In the genomic region with DNA sequence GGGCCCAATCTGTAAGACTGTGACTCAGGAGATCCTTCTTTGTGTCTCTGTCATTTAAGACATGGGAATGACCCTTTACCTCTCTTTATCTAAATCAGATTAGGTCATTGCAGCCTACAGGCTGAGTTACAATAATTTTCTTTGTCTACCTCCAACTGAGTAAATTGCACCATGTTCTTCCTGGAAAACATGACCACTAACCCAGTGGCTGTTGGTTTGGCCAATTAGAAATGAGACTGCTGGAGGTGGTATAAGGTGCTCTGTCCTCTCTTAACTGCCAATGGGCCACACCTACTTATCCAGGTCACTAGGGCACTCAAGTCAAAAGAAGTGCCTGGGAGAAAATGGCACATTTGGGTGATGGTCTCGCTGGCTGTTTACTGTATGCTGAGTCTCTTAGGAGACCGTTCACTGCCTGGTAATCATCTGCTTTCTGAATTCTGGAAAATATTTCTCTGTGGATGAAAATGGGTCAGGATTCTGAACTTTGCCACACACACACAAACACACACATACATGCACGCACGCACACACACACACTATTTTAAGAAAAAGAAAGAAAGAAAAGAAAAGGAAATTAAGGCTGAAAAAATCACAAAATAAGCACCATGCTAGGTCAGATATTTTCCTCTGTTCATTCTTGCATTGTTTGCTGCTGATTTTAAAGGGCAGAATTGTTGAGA, we compare ENCODE assay signal across 11 cellular contexts. TPM values are rescaled to one million over a fixed set of nuclear protein-coding genes. Genes with fewer than 3 reads are reported as not detected.
DNase-seq lines count a peak whose midpoint lies in the region; ATAC-seq, FAIRE-seq and TF ChIP-seq lines count a peak whose summit lies in the region.
"Had no signal": no experiment of that assay in that cellular context is flagged by ENCODE, and none has a peak within 500 bp of the region (broad histone marks: within the 10 kb centered on the region; RNA-seq: fewer than 3 reads in every experiment).

No MANE protein-coding gene starts in this region.

- CTCF ChIA-PET in CD8-positive, alpha-beta memory T cell (lab: Charles Lee): no interaction called here

- H3K4me3 ChIP-seq in CD8-positive, alpha-beta memory T cell (ENCODE audit: low read length): no peak overlapping the region
- H3K4me3 ChIP-seq in Loucy (ENCODE audit: low read length, poor library complexity, severe bottlenecking) (no peak overlapping the region), neural progenitor cell (no peak overlapping the region)

- peaks cover 63 to 86% (median 79%) of the 10 kb centered on the region in 3 donors for H3K4me1 Mint-ChIP-seq in CD8-positive, alpha-beta memory T cell
- peaks cover 4% of the 10 kb centered on the region for H3K4me1 Mint-ChIP-seq in neural progenitor cell

- H3K9me3 ChIP-seq in CD8-positive, alpha-beta memory T cell (ENCODE audit: low read length): no peaks in the 10 kb centered on the region
- H3K9me3 ChIP-seq in Loucy (ENCODE audit: insufficient read depth, low read depth, low read length): no peaks in the 10 kb centered on the region
- H3K9me3 ChIP-seq in neural progenitor cell (ENCODE audit: low read depth): no peaks in the 10 kb centered on the region

- H3K4me1 ChIP-seq in CD8-positive, alpha-beta memory T cell (ENCODE audit: insufficient read depth, low read length): peaks cover 40% of the 10 kb centered on the region
- H3K4me1 ChIP-seq in Loucy (ENCODE audit: insufficient read depth, low read length, poor library complexity, severe bottlenecking) (peaks cover 51% of the 10 kb centered on the region), neural progenitor cell (peaks cover 7% of the 10 kb centered on the region)

- ATAC-seq in HG03097 (IDR thresholded peaks at IDR 0.05; ENCODE audit: low FRiP score, unreplicated experiment): no peak

- H4K20me1 ChIP-seq in Loucy (ENCODE audit: insufficient read depth, low read length, poor library complexity, severe bottlenecking) (peaks cover 73% of the 10 kb centered on the region), neural progenitor cell (ENCODE audit: low read depth) (no peaks in the 10 kb centered on the region)

- POLR2A ChIA-PET in CD8-positive, alpha-beta memory T cell (lab: Charles Lee): no interaction called here

- H3K79me2 ChIP-seq in Loucy (ENCODE audit: insufficient read depth, low read length): peaks cover 86% of the 10 kb centered on the region
- no peaks in the 10 kb centered on the region for H3K79me2 ChIP-seq in neural progenitor cell (ENCODE audit: low read depth)

- no peaks in the 10 kb centered on the region for H3K27me3 Mint-ChIP-seq in CD8-positive, alpha-beta memory T cell
- H3K27me3 Mint-ChIP-seq in neural progenitor cell (ENCODE audit: insufficient read depth, low read depth): no peaks in the 10 kb centered on the region

- H3K9me2 ChIP-seq in Loucy (replicated peaks; ENCODE audit: low read depth, low read length): no peaks in the 10 kb centered on the region

- no peaks in the 10 kb centered on the region for H3K9me3 Mint-ChIP-seq in CD8-positive, alpha-beta memory T cell
- no peaks in the 10 kb centered on the region for H3K9me3 Mint-ChIP-seq in neural progenitor cell
- H3K9me3 Mint-ChIP-seq: brain had no signal

- H3K36me3 ChIP-seq in CD8-positive, alpha-beta memory T cell (ENCODE audit: insufficient read depth, low read length): no peaks in the 10 kb centered on the region
- H3K36me3 ChIP-seq in Loucy (ENCODE audit: insufficient read depth, low read length) (peaks cover 42% of the 10 kb centered on the region; the same call in 1 of the 2 replicates), neural progenitor cell (no peaks in the 10 kb centered on the region)

- no peak for DNase-seq in CD8-positive, alpha-beta memory T cell
- no peak for DNase-seq in neural progenitor cell (ENCODE audit: low spot score)
- DNase-seq in midbrain (lab: John Stamatoyannopoulos, UW): no peak
- no peak for DNase-seq in CD1c-positive myeloid dendritic cell (ENCODE audit: extremely low spot score)
- no peak for DNase-seq in NCI-H226
- DNase-seq: T1000 had no signal

- H3K36me3 Mint-ChIP-seq in CD8-positive, alpha-beta memory T cell: peaks cover 0 to 32% (median 13%) of the 10 kb centered on the region in 3 donors
- no peaks in the 10 kb centered on the region for H3K36me3 Mint-ChIP-seq in neural progenitor cell
- H3K36me3 Mint-ChIP-seq: brain had no signal

- H3K27ac Mint-ChIP-seq in CD8-positive, alpha-beta memory T cell: peak overlapping the region in 5 of 8 donors; percentile 5 to 58 (median 31)
- H3K27ac Mint-ChIP-seq in neural progenitor cell: peak overlapping the region; percentile 43

- no peak overlapping the region for H3K27ac ChIP-seq in CD8-positive, alpha-beta memory T cell (ENCODE audit: low read depth, low read length)
- H3K27ac ChIP-seq in neural progenitor cell: no peak overlapping the region

- peak overlapping the region in 1 of 7 donors; percentile 22 for H3K4me3 Mint-ChIP-seq in CD8-positive, alpha-beta memory T cell
- no peak overlapping the region for H3K4me3 Mint-ChIP-seq in neural progenitor cell

- no peak overlapping the region for H3K9ac ChIP-seq in Loucy (ENCODE audit: low read depth, low read length, poor library complexity, severe bottlenecking)
- no peak overlapping the region for H3K9ac ChIP-seq in neural progenitor cell

- TF ChIP-seq CTCF in Loucy (conservative IDR thresholded peaks at IDR 0.05; ENCODE audit: low read length) (no peak), neural progenitor cell (IDR thresholded peaks at IDR 0.05) (no peak)

- no peak overlapping the region for H2AFZ ChIP-seq in Loucy (ENCODE audit: low read length)
- H2AFZ ChIP-seq in neural progenitor cell (replicated peaks): no peak overlapping the region

- H3F3A ChIP-seq in Loucy (ENCODE audit: low read depth) (no peaks in the 10 kb centered on the region), neural progenitor cell (ENCODE audit: low read depth) (no peaks in the 10 kb centered on the region)

- H3K27me3 ChIP-seq in CD8-positive, alpha-beta memory T cell (ENCODE audit: insufficient read depth, low read length, poor library complexity, severe bottlenecking): no peaks in the 10 kb centered on the region
- H3K27me3 ChIP-seq in Loucy (ENCODE audit: insufficient read depth, low read length, poor library complexity, severe bottlenecking) (no peaks in the 10 kb centered on the region), neural progenitor cell (no peaks in the 10 kb centered on the region)

- H3K4me2 ChIP-seq in Loucy (ENCODE audit: low read depth, low read length, poor library complexity, severe bottlenecking) (peak overlapping the region; percentile 44), neural progenitor cell (no peak overlapping the region)

- peak; percentile 72 for FAIRE-seq in colon (lab: Jason Lieb, UNC)
- FAIRE-seq: keratinocyte had no signal

RNA-seq across cellular contexts. Expression of a gene that starts 16.4 kb away (rescaled TPM):
- 10 to 100 TPM; 22.3 to 24.7 TPM for total RNA-seq in CD8-positive, alpha-beta memory T cell
- polyA plus RNA-seq in CD8-positive, alpha-beta memory T cell: 10.6 TPM
- 1.6 and 1.9 TPM in 2 replicates for total RNA-seq in neural progenitor cell (ENCODE audit: low replicate concordance)

RNA-seq across cellular contexts. Expression of a gene that starts 44.8 kb away (rescaled TPM):
- not detected for total RNA-seq in CD8-positive, alpha-beta memory T cell
- polyA plus RNA-seq in CD8-positive, alpha-beta memory T cell: 0.63 TPM
- not detected in 2 replicates for total RNA-seq in neural progenitor cell (ENCODE audit: low replicate concordance)

RNA-seq across cellular contexts. Expression of a gene that starts 56.1 kb away (rescaled TPM):
- 10 to 100 TPM; 35.0 to 37.1 TPM for total RNA-seq in CD8-positive, alpha-beta memory T cell
- polyA plus RNA-seq in CD8-positive, alpha-beta memory T cell: 24.4 TPM
- 19.0 and 22.3 TPM in 2 replicates for total RNA-seq in neural progenitor cell (ENCODE audit: low replicate concordance)
